In the genomic region with DNA sequence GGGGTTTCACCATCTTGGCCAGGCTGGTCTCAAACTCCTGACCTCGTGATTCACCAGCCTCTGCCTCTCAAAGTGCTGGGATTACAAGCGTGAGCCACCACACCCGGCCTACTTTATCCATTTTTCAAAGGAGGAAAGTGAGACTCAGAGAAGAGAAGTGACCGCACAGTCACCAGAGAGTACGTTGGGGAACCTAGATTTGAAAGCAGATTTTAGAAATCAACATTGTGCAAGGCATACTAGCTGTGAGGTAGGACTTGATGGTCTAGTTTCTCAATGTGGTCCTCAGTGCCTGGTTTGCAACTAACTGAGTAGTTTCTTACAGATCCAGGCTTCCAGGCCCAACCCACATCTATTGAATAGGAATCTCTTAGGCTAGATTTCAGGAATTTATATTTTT, we compare ENCODE assay signal across 12 cellular contexts.
DNase-seq lines count a peak whose midpoint lies in the region; ATAC-seq and TF ChIP-seq lines count a peak whose summit lies in the region.
"Had no signal": no experiment of that assay in that cellular context is flagged by ENCODE, and none has a peak within 500 bp of the region (broad histone marks: within the 10 kb centered on the region; RNA-seq: fewer than 3 reads in every experiment).

No MANE protein-coding gene starts in this region.

- H3K27me3 ChIP-seq in ACC112 (ENCODE audit: insufficient read depth, low read length) (no peaks in the 10 kb centered on the region), HL-60 (ENCODE audit: insufficient read depth, poor library complexity, severe bottlenecking) (no peaks in the 10 kb centered on the region), mucosa of stomach (ENCODE audit: control insufficient read depth, insufficient read depth, low read length) (no peaks in the 10 kb centered on the region)
- H3K27me3 ChIP-seq: thyroid gland had no signal

- H2AFZ ChIP-seq in ACC112 (ENCODE audit: low read length, unreplicated experiment) = no peak overlapping the region

- H3K4me1 ChIP-seq in ACC112 (ENCODE audit: control insufficient read depth, insufficient read depth, low read length, unreplicated experiment) = peaks cover 9% of the 10 kb centered on the region
- H3K4me1 ChIP-seq in mucosa of stomach (ENCODE audit: control insufficient read depth, insufficient read depth, low read length) = peaks cover 13% of the 10 kb centered on the region

- H3K9me3 ChIP-seq in mucosa of stomach (ENCODE audit: control insufficient read depth, low read length) = no peaks in the 10 kb centered on the region
- H3K9me3 ChIP-seq: thyroid gland had no signal

- H3K79me2 ChIP-seq in ACC112 (ENCODE audit: control insufficient read depth, insufficient read depth, low read length, unreplicated experiment) = peaks cover 35% of the 10 kb centered on the region

- TF ChIP-seq CTCF in HL-60 (IDR thresholded peaks at IDR 0.05; ENCODE audit: insufficient read depth, low read length) = no peak
- TF ChIP-seq CTCF in VCaP (conservative IDR thresholded peaks at IDR 0.05) = no peak

- no peak overlapping the region for H3K9ac ChIP-seq in mucosa of stomach (ENCODE audit: low read length)

- ATAC-seq in HG03457 (IDR thresholded peaks at IDR 0.05; ENCODE audit: unreplicated experiment) (no peak), HG03175 (IDR thresholded peaks at IDR 0.05; ENCODE audit: unreplicated experiment) (no peak)

- peak; percentile 37 to 75 for DNase-seq in HL-60 (ENCODE audit: low read depth in 1 of 2, low spot score in 1 of 2)
- no peak for DNase-seq in NCI-H1694 (lab: John Stamatoyannopoulos, UW)
- no peak for DNase-seq in activated CD4-positive, alpha-beta T cell treated with anti-CD3 and anti-CD28 coated beads for 48 hours
- DNase-seq: activated CD4-positive, alpha-beta T cell treated with anti-CD3 and anti-CD28 coated beads, Interleukin-2, amount 50 U/mL, for 1 hour; activated naive CD4-positive, alpha-beta T cell treated with Interleukin-2 at 50 U/mL for 16 hours; NCI-H510A; thyroid gland had no signal

- H3K4me3 ChIP-seq in ACC112 (ENCODE audit: low read depth, low read length) (peak overlapping the region; percentile 81), HL-60 (replicated peaks; ENCODE audit: insufficient read depth, low read length) (peak overlapping the region; percentile 57), mucosa of stomach (ENCODE audit: low read length) (peak overlapping the region; percentile 70)

- H3K36me3 ChIP-seq in ACC112 (ENCODE audit: insufficient read depth, low read length) = 0 out of 2 replicates have a peak, but pooled peaks cover 2% of the 10 kb centered on the region
- no peaks in the 10 kb centered on the region for H3K36me3 ChIP-seq in mucosa of stomach (ENCODE audit: control insufficient read depth, insufficient read depth, low read length)
- H3K36me3 ChIP-seq: thyroid gland had no signal

- H3K27ac ChIP-seq in ACC112 (ENCODE audit: low read depth, low read length) = no peak overlapping the region
- peak overlapping the region; percentile 67 for H3K27ac ChIP-seq in HL-60 (replicated peaks)
- peak overlapping the region; percentile 91 for H3K27ac ChIP-seq in VCaP

Comparison
In these comparisons a context has a peak if more than half of its experiments do, and no peak if none do; other contexts are left out.
1. DNase-seq: peak in HL-60 (2 of 2); none in NCI-H1694 (single experiment) and activated CD4-positive, alpha-beta T cell treated with anti-CD3 and anti-CD28 coated beads for 48 hours (single experiment).
2. Peak in every context shown above with its lines, with median percentiles within 50 percentile points of each other: H3K4me3 ChIP-seq.